Comparison of ENCODE assay signal across 27 cellular contexts in the genomic region with DNA sequence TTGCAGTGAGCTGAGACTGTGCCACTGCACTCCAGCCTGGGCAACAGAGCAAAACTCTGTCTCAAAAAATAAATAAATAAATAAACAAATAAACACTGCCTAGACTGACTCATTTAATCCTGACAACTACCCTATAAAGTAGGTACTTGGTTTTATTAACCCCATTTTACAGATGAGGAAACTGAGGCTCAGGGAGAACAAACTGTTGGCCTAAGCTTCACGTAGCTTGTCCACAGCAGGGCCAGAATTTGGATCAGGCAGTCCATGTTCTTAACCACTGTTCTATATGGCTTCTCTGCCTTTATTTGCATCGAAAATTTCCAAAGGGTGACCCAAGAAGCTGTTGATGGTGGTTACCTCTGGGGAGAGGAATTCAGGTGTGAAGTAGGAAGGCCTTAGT.
"Had no signal": no experiment of that assay in that cellular context is flagged by ENCODE, and none has a peak within 500 bp of the region (broad histone marks: within the 10 kb centered on the region; RNA-seq: fewer than 3 reads in every experiment).

No MANE protein-coding gene starts in this region.

- H3K9me3 ChIP-seq: stomach, suprapubic skin, testis, thoracic aorta, thyroid gland, tibial artery, tibial nerve, transverse colon, upper lobe of left lung, upper lobe of right lung, uterus, vagina had no signal

- H3K27me3 ChIP-seq: suprapubic skin, testis, thyroid gland, tibial artery, tibial nerve, transverse colon, upper lobe of right lung, uterus, vagina had no signal

- DNase-seq: stimulated activated CD4-positive, alpha-beta T cell treated with anti-CD3 and anti-CD28 coated beads, Interleukin-2, amount 100 ng/mL, for 48 hours; stimulated activated CD4-positive, alpha-beta T cell treated with anti-CD3 and anti-CD28 coated beads, Interleukin-4, amount 100 ng/mL, for 1 hour; stimulated activated CD4-positive, alpha-beta T cell treated with anti-CD3 and anti-CD28 coated beads, Interleukin-4, amount 100 ng/mL, for 24 hours; stimulated activated CD4-positive, alpha-beta T cell treated with anti-CD3 and anti-CD28 coated beads, Interleukin-4, amount 100 ng/mL, for 4 hours; stimulated activated CD8-positive, alpha-beta memory T cell treated with anti-CD3 and anti-CD28 coated beads, Interleukin-4, amount 100 ng/mL, for 48 hours; stimulated activated naive B cell treated with anti-CD40 and anti-IgM and Interleukin-4, amounts not matched to agents 10 μg/mL and 1 μg/mL and 100 μg/mL, for 72 hours; stimulated activated naive CD4-positive, alpha-beta T cell; stimulated activated naive CD4-positive, alpha-beta T cell treated with Interleukin-2 at 50 U/mL for 16 hours; stimulated activated naive CD8-positive, alpha-beta T cell treated with anti-CD3 and anti-CD28 coated beads, Interleukin-15, amount 100 ng/mL, for 72 hours; stimulated activated naive CD8-positive, alpha-beta T cell treated with anti-CD3 and anti-CD28 coated beads, Interleukin-15, Interleukin-2, amounts not matched to agents 100 U/mL and 50 U/mL, for 24 hours; stomach; substantia nigra; testis; thyroid gland; tibial artery; transverse colon; trophoblast cell; upper lobe of left lung; upper lobe of right lung; uterus had no signal

- ATAC-seq: stimulated activated effector memory CD8-positive, alpha-beta T cell treated with anti-CD3 and anti-CD28 coated beads, Interleukin-12 subunit alpha, Interleukin-12 subunit beta, amount 100 ng/mL, for 72 hours; stimulated activated memory B cell treated with anti-CD40 and anti-IgM and Interleukin-4, amounts not matched to agents 10 μg/mL and 1 μg/mL and 100 μg/mL, for 72 hours; stimulated activated naive B cell treated with anti-CD40 and anti-IgM and Interleukin-4, amounts not matched to agents 10 μg/mL and 1 μg/mL and 100 μg/mL, for 72 hours; stimulated activated naive CD8-positive, alpha-beta T cell treated with anti-CD3 and anti-CD28 coated beads, Interleukin-15, amount 100 ng/mL, for 72 hours; stimulated activated naive CD8-positive, alpha-beta T cell treated with anti-CD3 and anti-CD28 coated beads, Interleukin-15, Interleukin-2, amounts not matched to agents 100 U/mL and 50 U/mL, for 24 hours; upper lobe of right lung had no signal

- H3K27ac ChIP-seq: stomach, suprapubic skin, testis, thoracic aorta, thyroid gland, tibial artery, tibial nerve, transverse colon, upper lobe of left lung, upper lobe of right lung, uterus, vagina had no signal

- H3K4me3 ChIP-seq: stomach, suprapubic skin, testis, thoracic aorta, thyroid gland, tibial artery, tibial nerve, transverse colon, upper lobe of left lung, upper lobe of right lung, uterus, vagina had no signal

- FAIRE-seq: urothelium cell line had no signal

- H3K36me3 ChIP-seq: stomach, suprapubic skin, thoracic aorta, thyroid gland, tibial artery, tibial nerve, transverse colon, upper lobe of left lung, upper lobe of right lung, uterus, vagina had no signal
